ENCODE assay signal across 18 cellular contexts in the genomic region with DNA sequence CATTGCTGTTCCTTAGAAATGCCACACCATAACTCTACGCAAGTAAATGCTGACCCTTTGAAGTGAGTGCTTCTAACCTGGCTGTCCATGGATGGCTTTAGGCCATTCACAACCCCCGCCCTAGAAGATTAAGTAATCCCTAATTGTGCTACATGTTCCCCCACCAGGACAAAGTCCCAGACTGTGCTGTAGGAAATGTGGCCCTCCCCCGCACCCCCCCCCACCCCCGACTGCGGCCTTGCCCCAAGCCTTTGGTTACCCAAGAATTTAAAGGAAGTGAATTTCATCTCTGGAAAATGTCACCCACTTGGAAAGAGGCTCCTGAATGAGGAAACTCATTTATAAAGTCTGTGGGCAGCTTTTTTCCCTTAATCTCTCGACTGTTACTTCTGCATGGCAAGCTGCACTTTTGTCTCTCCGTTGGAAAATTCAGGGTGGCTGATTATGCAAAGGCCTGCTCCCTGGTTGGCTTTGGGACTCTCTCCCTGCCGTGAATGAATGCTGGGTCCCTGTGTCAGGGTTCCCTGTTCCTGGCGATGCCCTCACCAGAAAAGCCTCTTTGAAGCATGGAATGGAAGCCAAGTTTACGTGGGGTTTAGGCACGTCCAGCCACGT. TPM values are rescaled to one million over a fixed set of nuclear protein-coding genes. Genes with fewer than 3 reads are reported as not detected.
DNase-seq lines count a peak whose midpoint lies in the region; ATAC-seq and TF ChIP-seq lines count a peak whose summit lies in the region.
"Had no signal": no experiment of that assay in that cellular context is flagged by ENCODE, and none has a peak within 500 bp of the region (broad histone marks: within the 10 kb centered on the region; RNA-seq: fewer than 3 reads in every experiment).

No MANE protein-coding gene starts in this region.

- no peak overlapping the region for H3K14ac ChIP-seq in mesenchymal stem cell (ENCODE audit: low read length in 2 of 2)

- H3K36me3 ChIP-seq in body of pancreas (replicated peaks in 1 of 2; ENCODE audit: insufficient read depth in 1 of 2, low read depth in 2 of 2): no peaks in the 10 kb centered on the region
- H3K36me3 ChIP-seq in mesenchymal stem cell (ENCODE audit: control insufficient read depth in 1 of 2, insufficient read depth in 2 of 2, low read depth in 1 of 2, low read length in 2 of 2): peaks cover 34 to 35% of the 10 kb centered on the region in 2 experiments
- H3K36me3 ChIP-seq in stomach smooth muscle (ENCODE audit: control insufficient read depth in 2 of 2, insufficient read depth in 2 of 2, low read length in 2 of 2): peaks cover 9 to 35% of the 10 kb centered on the region in 2 donors
- peaks cover 0 to 20% (median 0%) of the 10 kb centered on the region in 3 donors for H3K36me3 ChIP-seq in esophagus squamous epithelium
- H3K36me3 ChIP-seq in prostate gland: no peaks in the 10 kb centered on the region
- H3K36me3 ChIP-seq: breast epithelium, transverse colon had no signal

- no peak overlapping the region for H3K4me2 ChIP-seq in mesenchymal stem cell (ENCODE audit: low read length, poor library complexity, severe bottlenecking)

- 59 to 63% methylated on average over 12 of the region's 12 CpGs for WGBS in body of pancreas, 2 donors
- 62% methylated on average over 7 of the region's 12 CpGs for WGBS in mesenchymal stem cell
- WGBS in esophagus squamous epithelium, 2 donors: 39 to 48% methylated on average over 6 to 8 of the region's 12 CpGs
- WGBS in prostate gland: 43% methylated on average over 12 of the region's 12 CpGs

- no peak for TF ChIP-seq POLR2A in body of pancreas (IDR thresholded peaks at IDR 0.05)
- TF ChIP-seq POLR2A in esophagus squamous epithelium (IDR thresholded peaks at IDR 0.05): no peak
- TF ChIP-seq POLR2A in prostate gland (IDR thresholded peaks at IDR 0.05): no peak

- ATAC-seq in body of pancreas: peak; percentile 50
- ATAC-seq: activated CD8-positive, alpha-beta memory T cell treated with anti-CD3 and anti-CD28 coated beads, Interleukin-2, amount 10 ng/mL, durations not matched to agents 7 days and 5 days; foreskin keratinocyte; natural killer cell treated with Interleukin-12 subunit alpha and Interleukin-12 subunit beta and Interleukin-15 and Interleukin-18, amount 100 ng/mL, for 72 hours had no signal

- H3K9ac ChIP-seq in mesenchymal stem cell (ENCODE audit: low read length) (no peak overlapping the region), stomach smooth muscle (ENCODE audit: low read length in 2 of 2) (peak overlapping the region; percentile 15 to 29)

- intact Hi-C loops in body of pancreas (cut with DNase I): no loop called here
- intact Hi-C loops in esophagus squamous epithelium (cut with DNase I): no loop called here
- intact Hi-C loops in prostate gland (cut with DNase I): no loop called here

- H3K4me1 ChIP-seq in body of pancreas: peaks cover 31% of the 10 kb centered on the region
- peaks cover 24% of the 10 kb centered on the region for H3K4me1 ChIP-seq in mesenchymal stem cell (ENCODE audit: control insufficient read depth, insufficient read depth, low read depth, low read length)
- H3K4me1 ChIP-seq in stomach smooth muscle (ENCODE audit: control insufficient read depth, insufficient read depth, low read length): peaks cover 33% of the 10 kb centered on the region
- no peaks in the 10 kb centered on the region for H3K4me1 ChIP-seq in esophagus squamous epithelium
- H3K4me1 ChIP-seq in prostate gland (replicated peaks): no peaks in the 10 kb centered on the region
- H3K4me1 ChIP-seq: breast epithelium, foreskin keratinocyte had no signal

- H3K27ac ChIP-seq in body of pancreas (peak overlapping the region in 3 of 4 donors; percentile 9 to 63 (median 63)), mesenchymal stem cell (ENCODE audit: low read length, poor library complexity, severe bottlenecking) (no peak overlapping the region), stomach smooth muscle (ENCODE audit: low read length) (peak overlapping the region; percentile 62), esophagus squamous epithelium (peak overlapping the region in 1 of 4 donors; percentile 8), prostate gland (no peak overlapping the region)
- H3K27ac ChIP-seq: foreskin keratinocyte, skin epidermis had no signal

- no peak overlapping the region for H3K4me3 ChIP-seq in body of pancreas
- no peak overlapping the region for H3K4me3 ChIP-seq in mesenchymal stem cell (ENCODE audit: insufficient read depth in 1 of 2, low read depth in 1 of 2, low read length in 2 of 2)
- H3K4me3 ChIP-seq in stomach smooth muscle (ENCODE audit: low read length in 2 of 2): no peak overlapping the region
- no peak overlapping the region for H3K4me3 ChIP-seq in esophagus squamous epithelium
- H3K4me3 ChIP-seq in prostate gland: no peak overlapping the region
- H3K4me3 ChIP-seq: breast epithelium, skin epidermis, transverse colon had no signal

- peak overlapping the region; percentile 19 for H4K8ac ChIP-seq in mesenchymal stem cell (ENCODE audit: low read length)

- H3K27me3 ChIP-seq in body of pancreas: no peaks in the 10 kb centered on the region
- H3K27me3 ChIP-seq in mesenchymal stem cell (ENCODE audit: control insufficient read depth in 1 of 2, insufficient read depth in 1 of 2, low read length in 2 of 2): no peaks in the 10 kb centered on the region
- no peaks in the 10 kb centered on the region for H3K27me3 ChIP-seq in stomach smooth muscle (ENCODE audit: control insufficient read depth in 1 of 2, insufficient read depth in 2 of 2, low read length in 2 of 2)
- no peaks in the 10 kb centered on the region for H3K27me3 ChIP-seq in esophagus squamous epithelium
- H3K27me3 ChIP-seq in prostate gland (replicated peaks; ENCODE audit: insufficient read depth): no peaks in the 10 kb centered on the region
- H3K27me3 ChIP-seq: breast epithelium, transverse colon had no signal

- no peaks in the 10 kb centered on the region for H3K79me1 ChIP-seq in mesenchymal stem cell (replicated peaks; ENCODE audit: low read length, poor library complexity, severe bottlenecking)

- H2BK120ac ChIP-seq in mesenchymal stem cell (ENCODE audit: low read depth, low read length): no peak overlapping the region

- H4K91ac ChIP-seq in mesenchymal stem cell (ENCODE audit: low read length): peak overlapping the region; percentile 49

- DNase-seq in MV-4-11 (lab: John Stamatoyannopoulos, UW) (peak; percentile 54), body of pancreas (no peak), mesenchymal stem cell (peak; percentile 21), esophagus squamous epithelium (lab: John Stamatoyannopoulos, UW) (no peak), prostate gland (ENCODE audit: low spot score) (no peak), DMS114 treated with DMSO at 0.1 percent for 48 hours (lab: John Stamatoyannopoulos, UW; ENCODE audit: unreplicated experiment) (no peak)
- DNase-seq: activated CD4-positive, alpha-beta T cell treated with anti-CD3 and anti-CD28 coated beads, Interleukin-2, amount 10 ng/mL, durations not matched to agents 24 days and 14 days; activated CD8-positive, alpha-beta memory T cell treated with anti-CD3 and anti-CD28 coated beads, Interleukin-2, amount 10 ng/mL, durations not matched to agents 7 days and 5 days; AML-193; foreskin keratinocyte; NCI-H1417 treated with DMSO at 0.1 percent for 48 hours; NCI-H524; stimulated activated CD4-positive, alpha-beta T cell treated with anti-CD3 and anti-CD28 coated beads, Interleukin-2, amount 100 ng/mL, for 48 hours; transverse colon had no signal

- peak overlapping the region in 1 of 2 experiments; percentile 7 for H2BK12ac ChIP-seq in mesenchymal stem cell (ENCODE audit: low read length in 2 of 2)

- no peak overlapping the region for H2BK5ac ChIP-seq in mesenchymal stem cell (ENCODE audit: low read depth, low read length, poor library complexity, severe bottlenecking)

- peak overlapping the region; percentile 28 to 31 for H3K18ac ChIP-seq in mesenchymal stem cell (ENCODE audit: low read depth in 1 of 2, low read length in 2 of 2)

- H2BK15ac ChIP-seq in mesenchymal stem cell (ENCODE audit: low read depth, poor library complexity, severe bottlenecking): no peak overlapping the region

- no peak overlapping the region for H2AK5ac ChIP-seq in mesenchymal stem cell (ENCODE audit: low read length, severe bottlenecking)

- H3K9me3 ChIP-seq in body of pancreas: no peaks in the 10 kb centered on the region
- no peaks in the 10 kb centered on the region for H3K9me3 ChIP-seq in mesenchymal stem cell (ENCODE audit: control insufficient read depth, low read length)
- H3K9me3 ChIP-seq in stomach smooth muscle (ENCODE audit: control insufficient read depth in 2 of 2, low read length in 2 of 2): no peaks in the 10 kb centered on the region
- no peaks in the 10 kb centered on the region for H3K9me3 ChIP-seq in esophagus squamous epithelium
- H3K9me3 ChIP-seq in prostate gland: no peaks in the 10 kb centered on the region
- H3K9me3 ChIP-seq: breast epithelium, transverse colon had no signal

- no peak overlapping the region for H2AFZ ChIP-seq in mesenchymal stem cell (ENCODE audit: low read depth, low read length)

- TF ChIP-seq CTCF in body of pancreas (IDR thresholded peaks at IDR 0.05): no peak
- TF ChIP-seq CTCF in esophagus squamous epithelium (IDR thresholded peaks at IDR 0.05): no peak
- TF ChIP-seq CTCF in prostate gland (IDR thresholded peaks at IDR 0.05): no peak

- no peak overlapping the region for H3K23ac ChIP-seq in mesenchymal stem cell (ENCODE audit: low read length in 2 of 2)

- no peak overlapping the region for H3K4ac ChIP-seq in mesenchymal stem cell (ENCODE audit: low read depth in 1 of 2, low read length in 2 of 2)

RNA-seq across cellular contexts. Expression of gene AQP1, which starts 31.5 kb away (rescaled TPM):
- 100 to 1,000 TPM; 197 to 204 TPM for total RNA-seq in body of pancreas
- polyA plus RNA-seq in mesenchymal stem cell (2013, experiment 1 of 2): 1.0 TPM
- polyA plus RNA-seq in mesenchymal stem cell (2013, experiment 2 of 2): 0.86 TPM
- 100 to 1,000 TPM in 1 of 4 donors, 10 to 100 TPM in 3; 14.9 to 159 (median 44.7) TPM for total RNA-seq in esophagus squamous epithelium
- 100 to 1,000 TPM in 1 of 2 donors, 10 to 100 TPM in 1; 89.4 to 117 TPM for total RNA-seq in prostate gland
- total RNA-seq: activated CD4-positive, alpha-beta T cell treated with anti-CD3 and anti-CD28 coated beads, Interleukin-2, amount 10 ng/mL, durations not matched to agents 24 days and 14 days; foreskin keratinocyte had no signal

Comparison
In these comparisons a context has a peak if more than half of its experiments do, and no peak if none do; other contexts are left out.
1. DNase-seq: peak in MV-4-11 (single experiment) and mesenchymal stem cell (single experiment); none in body of pancreas (0 of 4), esophagus squamous epithelium (single experiment), prostate gland (single experiment) and DMS114 treated with DMSO at 0.1 percent for 48 hours (single experiment).
2. H3K27ac ChIP-seq: peak in body of pancreas (3 of 4) and stomach smooth muscle (single experiment); none in mesenchymal stem cell (single experiment) and prostate gland (0 of 2).